Comparison of ENCODE assay signal across 1 cellular context in the genomic region with DNA sequence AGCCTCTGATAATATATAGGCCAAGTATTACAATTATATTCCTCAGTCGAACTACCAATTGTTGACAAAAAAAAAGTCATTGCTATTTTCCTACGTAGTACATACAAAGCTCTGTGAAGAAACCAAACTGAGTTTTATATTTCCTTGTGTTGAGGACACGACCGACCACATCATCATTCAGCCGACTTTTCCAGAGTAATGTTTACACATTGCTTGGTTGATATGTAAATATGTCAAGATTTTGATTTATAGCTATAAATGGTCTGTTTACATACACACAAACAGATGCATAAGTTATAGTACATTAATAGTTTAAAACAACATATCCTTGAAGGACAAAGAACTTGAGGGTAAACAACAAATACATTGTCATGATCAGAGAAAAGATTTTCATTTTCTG.
TF ChIP-seq lines count a peak whose summit lies in the region.

No MANE protein-coding gene starts in this region.

TF ChIP-seq in K562, 482 proteins besides CTCF, POLR2A, EP300 and RAD21 (continued from another document):
- TF ChIP-seq, protein P1, sequence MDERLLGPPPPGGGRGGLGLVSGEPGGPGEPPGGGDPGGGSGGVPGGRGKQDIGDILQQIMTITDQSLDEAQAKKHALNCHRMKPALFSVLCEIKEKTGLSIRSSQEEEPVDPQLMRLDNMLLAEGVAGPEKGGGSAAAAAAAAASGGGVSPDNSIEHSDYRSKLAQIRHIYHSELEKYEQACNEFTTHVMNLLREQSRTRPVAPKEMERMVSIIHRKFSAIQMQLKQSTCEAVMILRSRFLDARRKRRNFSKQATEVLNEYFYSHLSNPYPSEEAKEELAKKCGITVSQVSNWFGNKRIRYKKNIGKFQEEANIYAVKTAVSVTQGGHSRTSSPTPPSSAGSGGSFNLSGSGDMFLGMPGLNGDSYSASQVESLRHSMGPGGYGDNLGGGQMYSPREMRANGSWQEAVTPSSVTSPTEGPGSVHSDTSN (CRISPR knock-in tag; IDR thresholded peaks at IDR 0.05; ENCODE audit: low read depth): no peak
- TF ChIP-seq, protein P1 (tag; conservative IDR thresholded peaks at IDR 0.05; ENCODE audit: low read depth): peak; percentile 42; the same call in 1 of the 2 replicates
- TF ChIP-seq, protein P2, sequence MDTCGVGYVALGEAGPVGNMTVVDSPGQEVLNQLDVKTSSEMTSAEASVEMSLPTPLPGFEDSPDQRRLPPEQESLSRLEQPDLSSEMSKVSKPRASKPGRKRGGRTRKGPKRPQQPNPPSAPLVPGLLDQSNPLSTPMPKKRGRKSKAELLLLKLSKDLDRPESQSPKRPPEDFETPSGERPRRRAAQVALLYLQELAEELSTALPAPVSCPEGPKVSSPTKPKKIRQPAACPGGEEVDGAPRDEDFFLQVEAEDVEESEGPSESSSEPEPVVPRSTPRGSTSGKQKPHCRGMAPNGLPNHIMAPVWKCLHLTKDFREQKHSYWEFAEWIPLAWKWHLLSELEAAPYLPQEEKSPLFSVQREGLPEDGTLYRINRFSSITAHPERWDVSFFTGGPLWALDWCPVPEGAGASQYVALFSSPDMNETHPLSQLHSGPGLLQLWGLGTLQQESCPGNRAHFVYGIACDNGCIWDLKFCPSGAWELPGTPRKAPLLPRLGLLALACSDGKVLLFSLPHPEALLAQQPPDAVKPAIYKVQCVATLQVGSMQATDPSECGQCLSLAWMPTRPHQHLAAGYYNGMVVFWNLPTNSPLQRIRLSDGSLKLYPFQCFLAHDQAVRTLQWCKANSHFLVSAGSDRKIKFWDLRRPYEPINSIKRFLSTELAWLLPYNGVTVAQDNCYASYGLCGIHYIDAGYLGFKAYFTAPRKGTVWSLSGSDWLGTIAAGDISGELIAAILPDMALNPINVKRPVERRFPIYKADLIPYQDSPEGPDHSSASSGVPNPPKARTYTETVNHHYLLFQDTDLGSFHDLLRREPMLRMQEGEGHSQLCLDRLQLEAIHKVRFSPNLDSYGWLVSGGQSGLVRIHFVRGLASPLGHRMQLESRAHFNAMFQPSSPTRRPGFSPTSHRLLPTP (IDR thresholded peaks at IDR 0.05; ENCODE audit: borderline replicate concordance, extremely low read depth, insufficient read length): no peak
- TF ChIP-seq, protein P3, sequence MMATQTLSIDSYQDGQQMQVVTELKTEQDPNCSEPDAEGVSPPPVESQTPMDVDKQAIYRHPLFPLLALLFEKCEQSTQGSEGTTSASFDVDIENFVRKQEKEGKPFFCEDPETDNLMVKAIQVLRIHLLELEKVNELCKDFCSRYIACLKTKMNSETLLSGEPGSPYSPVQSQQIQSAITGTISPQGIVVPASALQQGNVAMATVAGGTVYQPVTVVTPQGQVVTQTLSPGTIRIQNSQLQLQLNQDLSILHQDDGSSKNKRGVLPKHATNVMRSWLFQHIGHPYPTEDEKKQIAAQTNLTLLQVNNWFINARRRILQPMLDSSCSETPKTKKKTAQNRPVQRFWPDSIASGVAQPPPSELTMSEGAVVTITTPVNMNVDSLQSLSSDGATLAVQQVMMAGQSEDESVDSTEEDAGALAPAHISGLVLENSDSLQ (IDR thresholded peaks at IDR 0.05): peak; percentile 39; the same call in 1 of the 2 replicates
